Comparison of ENCODE assay signal across 10 cellular contexts in genomic region chr5:1882337-1883119, GRCh38. TPM values are rescaled to one million over a fixed set of nuclear protein-coding genes. Genes with fewer than 3 reads are reported as not detected.
A peak's percentile ranks its signal among the peaks of the same experiment; 100 is the strongest.
DNase-seq lines count a peak whose midpoint lies in the region; ATAC-seq, FAIRE-seq and TF ChIP-seq lines count a peak whose summit lies in the region.
"Had no signal": no experiment of that assay in that cellular context is flagged by ENCODE, and none has a peak within 500 bp of the region (broad histone marks: within the 10 kb centered on the region; RNA-seq: fewer than 3 reads in every experiment).

IRX4 (minus strand) TSS chr5:1882925; CDS start chr5:1882647, 278 bp downstream.

- POLR2A ChIA-PET in RWPE1 (lab: Yijun Ruan, JAX; ENCODE audit: low non-redundant PET): no interaction called here

- peak within 1 kb of the TSS; percentile 96 for H3K27ac ChIP-seq in RWPE1
- H3K27ac ChIP-seq in heart left ventricle: peak within 1 kb of the TSS in 11 of 12 donors; percentile 32 to 87 (median 71)
- H3K27ac ChIP-seq in psoas muscle: no peak within 1 kb of the TSS

- H3K27me3 ChIP-seq in heart left ventricle (peaks cover 36 to 95% (median 60%) of the 10 kb centered on the region in 9 donors), psoas muscle (ENCODE audit: insufficient read depth in 3 of 3, low read length in 2 of 3) (peaks cover 0 to 96% (median 44%) of the 10 kb centered on the region in 3 donors)

- TF ChIP-seq CTCF in RWPE1 (conservative IDR thresholded peaks at IDR 0.05; ENCODE audit: low read depth) (no peak), heart left ventricle (IDR thresholded peaks at IDR 0.05) (no peak), psoas muscle (IDR thresholded peaks at IDR 0.05) (no peak)

- no peaks in the 10 kb centered on the region for H3K36me3 ChIP-seq in ES-I3 (ENCODE audit: insufficient read depth, low read length)
- H3K36me3 ChIP-seq in heart left ventricle: peaks cover 0 to 15% (median 0%) of the 10 kb centered on the region in 9 donors
- no peaks in the 10 kb centered on the region for H3K36me3 ChIP-seq in psoas muscle (ENCODE audit: insufficient read depth in 1 of 2, low read depth in 1 of 2)

- H3K4me1 ChIP-seq in ES-I3 (ENCODE audit: insufficient read depth, low read length) (no peaks in the 10 kb centered on the region; the same call in 1 of the 2 replicates), heart left ventricle (peaks cover 0 to 62% (median 17%) of the 10 kb centered on the region in 12 donors), psoas muscle (peaks cover 5% of the 10 kb centered on the region)

- H3K9ac ChIP-seq in ES-I3 (ENCODE audit: low read depth, low read length): peak within 1 kb of the TSS; percentile 61

- no peaks in the 10 kb centered on the region for H3K9me3 ChIP-seq in ES-I3 (ENCODE audit: control insufficient read depth, insufficient read depth, low read length)
- H3K9me3 ChIP-seq in heart left ventricle: no peaks in the 10 kb centered on the region
- H3K9me3 ChIP-seq in psoas muscle: no peaks in the 10 kb centered on the region

- no peak for FAIRE-seq in urothelium cell line (lab: Jason Lieb, UNC)
- FAIRE-seq: GM12892 had no signal

- no peak for TF ChIP-seq POLR2A in heart left ventricle (IDR thresholded peaks at IDR 0.05)

- CTCF ChIA-PET in RWPE1 (lab: Yijun Ruan, JAX): interaction anchor here (0.7 to 0.9 kb wide), 4 partner anchors 15 to 131 kb away, joined by 3 to 4 read pairs (median 4); no protein-coding TSS in a partner anchor

- DNase-seq in RWPE1 (ENCODE audit: low spot score) (peak; percentile 69), heart left ventricle (peak in 2 of 5 donors; percentile 27 to 61), psoas muscle (peak in 1 of 2 donors; percentile 46), urothelium cell line (ENCODE audit: low spot score) (no peak)
- no peak for DNase-seq in effector CD8-positive, alpha-beta T cell (lab: John Stamatoyannopoulos, UW)
- no peak for DNase-seq in stimulated activated CD4-positive, alpha-beta T cell treated with anti-CD3 and anti-CD28 coated beads, Interleukin-4, amount 100 ng/mL, for 4 hours
- DNase-seq: NCI-H526 treated with DMSO at 0.1 percent for 48 hours had no signal

- WGBS in heart left ventricle, 4 donors: 3 to 6% (median 4%) methylated on average over 52 to 83 of the region's 83 CpGs
- WGBS in psoas muscle, 3 donors: 4 to 5% (median 5%) methylated on average over 67 to 83 of the region's 83 CpGs

- ATAC-seq in heart left ventricle (peak in 2 of 4 donors; percentile 44 to 62), psoas muscle (peak in 3 of 4 donors; percentile 79 to 90 (median 80)), GM18511 (IDR thresholded peaks at IDR 0.05; ENCODE audit: unreplicated experiment) (no peak)

- H3K4me3 ChIP-seq in heart left ventricle (peak within 1 kb of the TSS; percentile 13 to 61 (median 48)), psoas muscle (peak within 1 kb of the TSS; percentile 58)

- intact Hi-C loops in heart left ventricle (cut with DNase I) (loop anchor here in 4 of 10 donors (5.0 to 10.0 kb wide), 4 partner anchors 62 to 132 kb away; partner anchors contain the start of gene NDUFS6 (in 3 of the 4)), psoas muscle (cut with DNase I) (no loop called here)

RNA-seq across cellular contexts. Expression of gene IRX4, which starts in this region (rescaled TPM):
- 10 to 100 TPM in 8 of 9 donors, 1 to 10 TPM in 1; 8.6 to 32.3 (median 17.4) TPM for total RNA-seq in heart left ventricle
- polyA plus RNA-seq in heart left ventricle: 10 to 100 TPM in 1 of 2 donors, 1 to 10 TPM in 1; 9.7 to 13.1 TPM
- total RNA-seq in psoas muscle: under 1 TPM in 2 of 4 donors, not detected in 2; 0.48 to 0.65 TPM
- under 1 TPM in 1 of 3 donors, not detected in 2; 0.05 TPM for polyA plus RNA-seq in psoas muscle

Comparison
In these comparisons a context has a peak if more than half of its experiments do, and no peak if none do; other contexts are left out.
1. RNA of gene IRX4 (total RNA-seq): 8.6 to 32.3 TPM in heart left ventricle; 0.48 to 0.65 TPM in psoas muscle; every median in the first group is over 4 times any median in the second.
2. RNA of gene IRX4 (polyA plus RNA-seq): 9.7 to 13.1 TPM in heart left ventricle; 0.05 TPM in psoas muscle; every median in the first group is over 10 times any median in the second.
3. Peak in ATAC-seq and H3K4me3 ChIP-seq in psoas muscle; RNA of the gene not detected or under 1 TPM.